Comparison of ENCODE assay signal across 34 cellular contexts in genomic region chr3:85151555-85151954, GRCh38.
DNase-seq lines count a peak whose midpoint lies in the region; ATAC-seq, FAIRE-seq and TF ChIP-seq lines count a peak whose summit lies in the region.
"Had no signal": no experiment of that assay in that cellular context is flagged by ENCODE, and none has a peak within 500 bp of the region (broad histone marks: within the 10 kb centered on the region; RNA-seq: fewer than 3 reads in every experiment).

No MANE protein-coding gene starts in this region.

- no peak overlapping the region for H3K4me3 Mint-ChIP-seq in CD4-positive, alpha-beta memory T cell
- H3K4me3 Mint-ChIP-seq: B cell; CD14-positive monocyte; CD4-positive, alpha-beta T cell; CD4-positive, CD25-positive, alpha-beta regulatory T cell; CD8-positive, alpha-beta memory T cell; CD8-positive, alpha-beta T cell had no signal

- H3K9me3 Mint-ChIP-seq in CD4-positive, alpha-beta memory T cell, result peaks cover 0 to 23% (median 12%) of the 10 kb centered on the region in 8 donors

- ATAC-seq in left colon (peak; percentile 90), mucosa of descending colon (peak; percentile 77), HG02938 (IDR thresholded peaks at IDR 0.05; ENCODE audit: unreplicated experiment) (no peak)
- ATAC-seq: A549; CD8-positive, alpha-beta T cell had no signal

- CTCF ChIA-PET in CD4-positive, alpha-beta memory T cell (lab: Charles Lee; ENCODE audit: partially characterized antibody), result no interaction called here

- intact Hi-C loops in left colon (cut with DNase I, micrococcal nuclease), result no loop called here
- intact Hi-C loops in mucosa of descending colon (cut with DNase I, micrococcal nuclease), result no loop called here
- intact Hi-C loops in CD4-positive, alpha-beta memory T cell (cut with micrococcal nuclease), result no loop called here

- no peaks in the 10 kb centered on the region for H3K4me1 ChIP-seq in mucosa of descending colon (ENCODE audit: low read depth)
- H3K4me1 ChIP-seq in CD4-positive, alpha-beta memory T cell (ENCODE audit: insufficient read depth, low read length), result no peaks in the 10 kb centered on the region
- H3K4me1 ChIP-seq: A549, BE2C, BLaER1, Caco-2 had no signal

- no peak overlapping the region for H3K27ac ChIP-seq in CD4-positive, alpha-beta memory T cell (ENCODE audit: low read depth, low read length)
- H3K27ac ChIP-seq: 22Rv1; A549; BLaER1; BLaER1 treated with 17β-estradiol and CSF1 and Interleukin-3, amounts not matched to agents 10 nM and 100 nM; C4-2B had no signal

- no peaks in the 10 kb centered on the region for H3K36me3 Mint-ChIP-seq in CD4-positive, alpha-beta memory T cell
- H3K36me3 Mint-ChIP-seq: CD14-positive monocyte; CD4-positive, CD25-positive, alpha-beta regulatory T cell; CD8-positive, alpha-beta T cell had no signal

- no peaks in the 10 kb centered on the region for H3K4me1 Mint-ChIP-seq in CD4-positive, alpha-beta memory T cell
- H3K4me1 Mint-ChIP-seq: B cell; CD14-positive monocyte; CD4-positive, CD25-positive, alpha-beta regulatory T cell; CD8-positive, alpha-beta memory T cell had no signal

- no peaks in the 10 kb centered on the region for H3K9me3 ChIP-seq in mucosa of descending colon
- no peaks in the 10 kb centered on the region for H3K9me3 ChIP-seq in CD4-positive, alpha-beta memory T cell (ENCODE audit: control insufficient read depth in 1 of 2, low read length in 2 of 2)
- H3K9me3 ChIP-seq: A549, BE2C, Caco-2 had no signal

- H3K27ac Mint-ChIP-seq in CD4-positive, alpha-beta memory T cell, result no peak overlapping the region
- H3K27ac Mint-ChIP-seq: B cell; CD14-positive monocyte; CD4-positive, alpha-beta T cell; CD4-positive, CD25-positive, alpha-beta regulatory T cell; CD8-positive, alpha-beta memory T cell; CD8-positive, alpha-beta T cell had no signal

- TF ChIP-seq CTCF in mucosa of descending colon (IDR thresholded peaks at IDR 0.05), result no peak

- peak; percentile 5 for FAIRE-seq in colon (lab: Jason Lieb, UNC)
- FAIRE-seq: A204.1, A549, D721Med had no signal

- no peak overlapping the region for H3K4me3 ChIP-seq in mucosa of descending colon
- H3K4me3 ChIP-seq in CD4-positive, alpha-beta memory T cell (ENCODE audit: low read length in 2 of 2), result no peak overlapping the region
- H3K4me3 ChIP-seq: A549; BLaER1; BLaER1 treated with 17β-estradiol and CSF1 and Interleukin-3, amounts not matched to agents 10 nM and 100 nM had no signal

- no peaks in the 10 kb centered on the region for H3K27me3 Mint-ChIP-seq in CD4-positive, alpha-beta memory T cell
- H3K27me3 Mint-ChIP-seq: B cell; CD4-positive, alpha-beta T cell; CD4-positive, CD25-positive, alpha-beta regulatory T cell; CD8-positive, alpha-beta memory T cell had no signal

- POLR2A ChIA-PET in CD4-positive, alpha-beta memory T cell (lab: Charles Lee; ENCODE audit: partially characterized antibody), result no interaction called here

- DNase-seq in left colon (no peak), mucosa of descending colon (no peak), NCI-H187 (lab: John Stamatoyannopoulos, UW) (no peak)
- DNase-seq in CD4-positive, alpha-beta memory T cell, result no peak
- DNase-seq: 8988T; ACHN; AML-193; BE2C; C1 segment of cervical spinal cord; Caco-2; Calu3; CD4-positive, alpha-beta T cell; CD4-positive, CD25-positive, alpha-beta regulatory T cell; CD8-positive, alpha-beta memory T cell; CD8-positive, alpha-beta T cell; COR-L47; DMS 273 treated with DMSO at 0.1 percent for 48 hours; DMS153; DMS53; DMS79; DMS79 treated with DMSO at 0.1 percent for 48 hours; DND-41; EL had no signal

- no peaks in the 10 kb centered on the region for H3K27me3 ChIP-seq in CD4-positive, alpha-beta memory T cell (ENCODE audit: insufficient read depth, low read length)
- H3K27me3 ChIP-seq: BE2C; BLaER1; BLaER1 treated with 17β-estradiol and CSF1 and Interleukin-3, amounts not matched to agents 10 nM and 100 nM had no signal

- H3K36me3 ChIP-seq in mucosa of descending colon (ENCODE audit: low read depth), result no peaks in the 10 kb centered on the region
- H3K36me3 ChIP-seq in CD4-positive, alpha-beta memory T cell (ENCODE audit: insufficient read depth, low read length), result no peaks in the 10 kb centered on the region
- H3K36me3 ChIP-seq: BE2C; BLaER1; BLaER1 treated with 17β-estradiol and CSF1 and Interleukin-3, amounts not matched to agents 10 nM and 100 nM had no signal
